In the genomic region with DNA sequence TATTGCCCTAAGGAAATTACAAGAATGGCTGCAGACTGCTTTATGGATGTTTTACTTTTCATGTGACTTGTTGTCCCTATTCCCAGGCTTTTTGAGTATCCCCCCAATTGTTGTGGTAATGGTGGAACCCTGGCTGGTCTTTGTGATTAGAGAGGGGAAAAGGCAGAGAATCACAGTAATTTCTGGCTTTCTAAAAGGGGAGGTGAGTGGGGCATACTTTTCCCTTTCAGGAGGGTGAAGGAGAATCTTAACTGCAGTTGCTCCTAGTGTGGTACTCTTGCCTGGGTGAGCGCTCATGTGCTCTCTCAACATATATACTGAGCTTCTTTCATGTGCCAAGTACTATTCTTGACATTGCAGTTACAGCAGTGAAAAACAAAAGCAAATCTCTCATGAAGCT, we compare ENCODE assay signal across 14 cellular contexts.
DNase-seq lines count a peak whose midpoint lies in the region; ATAC-seq and TF ChIP-seq lines count a peak whose summit lies in the region.
"Had no signal": no experiment of that assay in that cellular context is flagged by ENCODE, and none has a peak within 500 bp of the region (broad histone marks: within the 10 kb centered on the region; RNA-seq: fewer than 3 reads in every experiment).

No MANE protein-coding gene starts in this region.

- intact Hi-C loops in head of caudate nucleus (cut with DNase I) = no loop called here

- H3K36me3 ChIP-seq in HUES6 (ENCODE audit: control insufficient read depth, insufficient read depth, low read length) (no peaks in the 10 kb centered on the region), iPS-20b (ENCODE audit: insufficient read depth, low read depth, low read length) (no peaks in the 10 kb centered on the region)

- H3K4me3 Mint-ChIP-seq in WTC11 = no peak overlapping the region
- H3K4me3 Mint-ChIP-seq: CD4-positive, alpha-beta memory T cell had no signal

- POLR2A ChIA-PET in WTC11 (lab: Charles Lee) = no interaction called here

- H3K4me3 ChIP-seq in HUES6 (ENCODE audit: low read depth, low read length) (no peak overlapping the region), iPS-20b (ENCODE audit: low read length) (peak overlapping the region; percentile 13; the same call in 1 of the 2 replicates)

- peak overlapping the region; percentile 3; the same call in 1 of the 2 replicates for H3K27ac ChIP-seq in HUES6 (ENCODE audit: low read depth, low read length)
- H3K27ac ChIP-seq in iPS-20b (ENCODE audit: low read length) = no peak overlapping the region

- DNase-seq in WTC11 (ENCODE audit: low spot score) (no peak), NCI-H524 treated with DMSO at 0.1 percent for 48 hours (lab: John Stamatoyannopoulos, UW) (no peak), head of caudate nucleus (no peak), NCI-H446 treated with DMSO at 0.1 percent for 48 hours (lab: John Stamatoyannopoulos, UW) (no peak)
- DNase-seq: C1 segment of cervical spinal cord; Caco-2; CD4-positive, alpha-beta memory T cell; DMS153; DND-41; GOT3; H7; HCEC 1CT had no signal

- H3K9me3 ChIP-seq in HUES6 (ENCODE audit: control insufficient read depth, insufficient read depth, low read depth, low read length) (no peaks in the 10 kb centered on the region), iPS-20b (ENCODE audit: insufficient read depth, low read depth, low read length) (no peaks in the 10 kb centered on the region)
- H3K9me3 ChIP-seq: Caco-2 had no signal

- peaks cover 28% of the 10 kb centered on the region for H3K4me1 ChIP-seq in HUES6 (ENCODE audit: control insufficient read depth, insufficient read depth, low read length)
- H3K4me1 ChIP-seq in iPS-20b (ENCODE audit: insufficient read depth, low read length) = peaks cover 40% of the 10 kb centered on the region
- H3K4me1 ChIP-seq: Caco-2 had no signal

- TF ChIP-seq CTCF in WTC11 (IDR thresholded peaks at IDR 0.05) = no peak

- no peak overlapping the region for H3K27ac Mint-ChIP-seq in WTC11
- H3K27ac Mint-ChIP-seq: CD4-positive, alpha-beta memory T cell had no signal

- H3K27me3 ChIP-seq in HUES6 (ENCODE audit: control insufficient read depth, insufficient read depth, low read length) (no peaks in the 10 kb centered on the region), iPS-20b (ENCODE audit: insufficient read depth, low read length) (no peaks in the 10 kb centered on the region)

- H3K9ac ChIP-seq in HUES6 (ENCODE audit: low read length) (no peak overlapping the region), iPS-20b (ENCODE audit: low read depth, low read length) (peak overlapping the region; percentile 49; the same call in 1 of the 2 replicates)

- ATAC-seq in WTC11 = peak; percentile 68

- H3K4me1 Mint-ChIP-seq in WTC11 = peaks cover 24% of the 10 kb centered on the region
- H3K4me1 Mint-ChIP-seq: CD4-positive, alpha-beta memory T cell had no signal

- no peaks in the 10 kb centered on the region for H3K27me3 Mint-ChIP-seq in WTC11 (ENCODE audit: low read depth)
- H3K27me3 Mint-ChIP-seq: CD4-positive, alpha-beta memory T cell had no signal

- CTCF ChIA-PET in WTC11 (lab: Charles Lee) = interaction anchor here (0.7 kb wide), 1 partner anchor 25 kb away, joined by 3 read pairs; no protein-coding TSS in a partner anchor

- H3K9me3 Mint-ChIP-seq in WTC11 = no peaks in the 10 kb centered on the region

- H3K36me3 Mint-ChIP-seq in WTC11 = no peaks in the 10 kb centered on the region
- H3K36me3 Mint-ChIP-seq: CD4-positive, alpha-beta memory T cell had no signal

TF ChIP-seq in WTC11, 78 proteins besides CTCF, POLR2A, EP300 and RAD21 (continues in another document):
- TF ChIP-seq, protein P1, sequence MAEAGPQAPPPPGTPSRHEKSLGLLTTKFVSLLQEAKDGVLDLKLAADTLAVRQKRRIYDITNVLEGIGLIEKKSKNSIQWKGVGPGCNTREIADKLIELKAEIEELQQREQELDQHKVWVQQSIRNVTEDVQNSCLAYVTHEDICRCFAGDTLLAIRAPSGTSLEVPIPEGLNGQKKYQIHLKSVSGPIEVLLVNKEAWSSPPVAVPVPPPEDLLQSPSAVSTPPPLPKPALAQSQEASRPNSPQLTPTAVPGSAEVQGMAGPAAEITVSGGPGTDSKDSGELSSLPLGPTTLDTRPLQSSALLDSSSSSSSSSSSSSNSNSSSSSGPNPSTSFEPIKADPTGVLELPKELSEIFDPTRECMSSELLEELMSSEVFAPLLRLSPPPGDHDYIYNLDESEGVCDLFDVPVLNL (CRISPR knock-in tag; IDR thresholded peaks at IDR 0.05; ENCODE audit: borderline replicate concordance, low read depth) = no peak
- TF ChIP-seq, protein P2, sequence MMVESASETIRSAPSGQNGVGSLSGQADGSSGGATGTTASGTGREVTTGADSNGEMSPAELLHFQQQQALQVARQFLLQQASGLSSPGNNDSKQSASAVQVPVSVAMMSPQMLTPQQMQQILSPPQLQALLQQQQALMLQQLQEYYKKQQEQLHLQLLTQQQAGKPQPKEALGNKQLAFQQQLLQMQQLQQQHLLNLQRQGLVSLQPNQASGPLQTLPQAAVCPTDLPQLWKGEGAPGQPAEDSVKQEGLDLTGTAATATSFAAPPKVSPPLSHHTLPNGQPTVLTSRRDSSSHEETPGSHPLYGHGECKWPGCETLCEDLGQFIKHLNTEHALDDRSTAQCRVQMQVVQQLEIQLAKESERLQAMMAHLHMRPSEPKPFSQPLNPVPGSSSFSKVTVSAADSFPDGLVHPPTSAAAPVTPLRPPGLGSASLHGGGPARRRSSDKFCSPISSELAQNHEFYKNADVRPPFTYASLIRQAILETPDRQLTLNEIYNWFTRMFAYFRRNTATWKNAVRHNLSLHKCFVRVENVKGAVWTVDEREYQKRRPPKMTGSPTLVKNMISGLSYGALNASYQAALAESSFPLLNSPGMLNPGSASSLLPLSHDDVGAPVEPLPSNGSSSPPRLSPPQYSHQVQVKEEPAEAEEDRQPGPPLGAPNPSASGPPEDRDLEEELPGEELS (CRISPR knock-in tag; IDR thresholded peaks at IDR 0.05) = no peak
- TF ChIP-seq, protein P3, sequence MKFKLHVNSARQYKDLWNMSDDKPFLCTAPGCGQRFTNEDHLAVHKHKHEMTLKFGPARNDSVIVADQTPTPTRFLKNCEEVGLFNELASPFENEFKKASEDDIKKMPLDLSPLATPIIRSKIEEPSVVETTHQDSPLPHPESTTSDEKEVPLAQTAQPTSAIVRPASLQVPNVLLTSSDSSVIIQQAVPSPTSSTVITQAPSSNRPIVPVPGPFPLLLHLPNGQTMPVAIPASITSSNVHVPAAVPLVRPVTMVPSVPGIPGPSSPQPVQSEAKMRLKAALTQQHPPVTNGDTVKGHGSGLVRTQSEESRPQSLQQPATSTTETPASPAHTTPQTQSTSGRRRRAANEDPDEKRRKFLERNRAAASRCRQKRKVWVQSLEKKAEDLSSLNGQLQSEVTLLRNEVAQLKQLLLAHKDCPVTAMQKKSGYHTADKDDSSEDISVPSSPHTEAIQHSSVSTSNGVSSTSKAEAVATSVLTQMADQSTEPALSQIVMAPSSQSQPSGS (CRISPR knock-in tag; IDR thresholded peaks at IDR 0.05; ENCODE audit: borderline replicate concordance, low read depth) = no peak
- TF ChIP-seq SMAD4 (CRISPR knock-in tag; IDR thresholded peaks at IDR 0.05) (no peak), ATF1 (CRISPR knock-in tag; IDR thresholded peaks at IDR 0.05) (no peak), ETV6 (CRISPR knock-in tag; IDR thresholded peaks at IDR 0.05) (no peak)
- TF ChIP-seq, protein P4, sequence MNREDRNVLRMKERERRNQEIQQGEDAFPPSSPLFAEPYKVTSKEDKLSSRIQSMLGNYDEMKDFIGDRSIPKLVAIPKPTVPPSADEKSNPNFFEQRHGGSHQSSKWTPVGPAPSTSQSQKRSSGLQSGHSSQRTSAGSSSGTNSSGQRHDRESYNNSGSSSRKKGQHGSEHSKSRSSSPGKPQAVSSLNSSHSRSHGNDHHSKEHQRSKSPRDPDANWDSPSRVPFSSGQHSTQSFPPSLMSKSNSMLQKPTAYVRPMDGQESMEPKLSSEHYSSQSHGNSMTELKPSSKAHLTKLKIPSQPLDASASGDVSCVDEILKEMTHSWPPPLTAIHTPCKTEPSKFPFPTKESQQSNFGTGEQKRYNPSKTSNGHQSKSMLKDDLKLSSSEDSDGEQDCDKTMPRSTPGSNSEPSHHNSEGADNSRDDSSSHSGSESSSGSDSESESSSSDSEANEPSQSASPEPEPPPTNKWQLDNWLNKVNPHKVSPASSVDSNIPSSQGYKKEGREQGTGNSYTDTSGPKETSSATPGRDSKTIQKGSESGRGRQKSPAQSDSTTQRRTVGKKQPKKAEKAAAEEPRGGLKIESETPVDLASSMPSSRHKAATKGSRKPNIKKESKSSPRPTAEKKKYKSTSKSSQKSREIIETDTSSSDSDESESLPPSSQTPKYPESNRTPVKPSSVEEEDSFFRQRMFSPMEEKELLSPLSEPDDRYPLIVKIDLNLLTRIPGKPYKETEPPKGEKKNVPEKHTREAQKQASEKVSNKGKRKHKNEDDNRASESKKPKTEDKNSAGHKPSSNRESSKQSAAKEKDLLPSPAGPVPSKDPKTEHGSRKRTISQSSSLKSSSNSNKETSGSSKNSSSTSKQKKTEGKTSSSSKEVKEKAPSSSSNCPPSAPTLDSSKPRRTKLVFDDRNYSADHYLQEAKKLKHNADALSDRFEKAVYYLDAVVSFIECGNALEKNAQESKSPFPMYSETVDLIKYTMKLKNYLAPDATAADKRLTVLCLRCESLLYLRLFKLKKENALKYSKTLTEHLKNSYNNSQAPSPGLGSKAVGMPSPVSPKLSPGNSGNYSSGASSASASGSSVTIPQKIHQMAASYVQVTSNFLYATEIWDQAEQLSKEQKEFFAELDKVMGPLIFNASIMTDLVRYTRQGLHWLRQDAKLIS (CRISPR knock-in tag; IDR thresholded peaks at IDR 0.05; ENCODE audit: borderline replicate concordance) = no peak
- TF ChIP-seq, protein P5, sequence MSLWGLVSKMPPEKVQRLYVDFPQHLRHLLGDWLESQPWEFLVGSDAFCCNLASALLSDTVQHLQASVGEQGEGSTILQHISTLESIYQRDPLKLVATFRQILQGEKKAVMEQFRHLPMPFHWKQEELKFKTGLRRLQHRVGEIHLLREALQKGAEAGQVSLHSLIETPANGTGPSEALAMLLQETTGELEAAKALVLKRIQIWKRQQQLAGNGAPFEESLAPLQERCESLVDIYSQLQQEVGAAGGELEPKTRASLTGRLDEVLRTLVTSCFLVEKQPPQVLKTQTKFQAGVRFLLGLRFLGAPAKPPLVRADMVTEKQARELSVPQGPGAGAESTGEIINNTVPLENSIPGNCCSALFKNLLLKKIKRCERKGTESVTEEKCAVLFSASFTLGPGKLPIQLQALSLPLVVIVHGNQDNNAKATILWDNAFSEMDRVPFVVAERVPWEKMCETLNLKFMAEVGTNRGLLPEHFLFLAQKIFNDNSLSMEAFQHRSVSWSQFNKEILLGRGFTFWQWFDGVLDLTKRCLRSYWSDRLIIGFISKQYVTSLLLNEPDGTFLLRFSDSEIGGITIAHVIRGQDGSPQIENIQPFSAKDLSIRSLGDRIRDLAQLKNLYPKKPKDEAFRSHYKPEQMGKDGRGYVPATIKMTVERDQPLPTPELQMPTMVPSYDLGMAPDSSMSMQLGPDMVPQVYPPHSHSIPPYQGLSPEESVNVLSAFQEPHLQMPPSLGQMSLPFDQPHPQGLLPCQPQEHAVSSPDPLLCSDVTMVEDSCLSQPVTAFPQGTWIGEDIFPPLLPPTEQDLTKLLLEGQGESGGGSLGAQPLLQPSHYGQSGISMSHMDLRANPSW (CRISPR knock-in tag; conservative IDR thresholded peaks at IDR 0.05; ENCODE audit: low read depth) = no peak
